Comparison of ENCODE assay signal across 18 cellular contexts in genomic region chr4:107800058-107800457, GRCh38. TPM values are rescaled to one million over a fixed set of nuclear protein-coding genes. Genes with fewer than 3 reads are reported as not detected.
A peak's percentile ranks its signal among the peaks of the same experiment; 100 is the strongest.
DNase-seq lines count a peak whose midpoint lies in the region; ATAC-seq, FAIRE-seq and TF ChIP-seq lines count a peak whose summit lies in the region.
"Had no signal": no experiment of that assay in that cellular context is flagged by ENCODE, and none has a peak within 500 bp of the region (broad histone marks: within the 10 kb centered on the region; RNA-seq: fewer than 3 reads in every experiment).

No MANE protein-coding gene starts in this region.

- ATAC-seq in left lobe of liver (peak; percentile 88), HG03439 (IDR thresholded peaks at IDR 0.05; ENCODE audit: unreplicated experiment) (no peak)

- WGBS in small intestine, 3 donors: 8 to 20% (median 14%) methylated on average over 5 of the region's 5 CpGs

- no peaks in the 10 kb centered on the region for H3K4me1 ChIP-seq in small intestine (ENCODE audit: control insufficient read depth in 2 of 2, insufficient read depth in 1 of 2, low read depth in 1 of 2, low read length in 1 of 2)
- H3K4me1 ChIP-seq: BLaER1 had no signal

- no peaks in the 10 kb centered on the region for H3K27me3 ChIP-seq in small intestine (ENCODE audit: control insufficient read depth in 2 of 2, insufficient read depth in 2 of 2, low read length in 2 of 2)
- H3K27me3 ChIP-seq: BLaER1, neutrophil had no signal

- DNase-seq in NOMO-1 treated with DMSO at 0.1 percent for 48 hours (lab: John Stamatoyannopoulos, UW; ENCODE audit: unreplicated experiment) (peak; percentile 46), coronary artery (ENCODE audit: low spot score) (no peak), left lobe of liver (ENCODE audit: low spot score) (no peak), small intestine (peak; percentile 75), SK-N-DZ (ENCODE audit: low spot score) (no peak), HTR-8/SVneo (ENCODE audit: insufficient read length, low spot score) (no peak)
- no peak for DNase-seq in activated CD4-positive, alpha-beta T cell treated with anti-CD3 and anti-CD28 coated beads for 48 hours
- DNase-seq: activated effector memory CD4-positive, alpha-beta T cell treated with Interleukin-2 at 50 U/mL for 16 hours; anterior cingulate cortex; DMS79 treated with DMSO at 0.1 percent for 48 hours; mesendoderm; NK-92 treated with Interleukin-12 subunit alpha and Interleukin-12 subunit beta, amount 100 ng/mL, for 24 hours; spleen; WERI-Rb-1 had no signal

- TF ChIP-seq CTCF in coronary artery (IDR thresholded peaks at IDR 0.05): no peak

- H3K27ac ChIP-seq in coronary artery (no peak overlapping the region), small intestine (ENCODE audit: low read depth in 1 of 2, low read length in 1 of 2) (peak overlapping the region; percentile 61 to 85)
- H3K27ac ChIP-seq: BLaER1, neutrophil, SJSA1, spleen, WERI-Rb-1 had no signal

- H3K4me3 ChIP-seq in coronary artery: peak overlapping the region; percentile 37
- peak overlapping the region in 1 of 2 donors; percentile 47 for H3K4me3 ChIP-seq in small intestine (ENCODE audit: low read depth in 1 of 2, low read length in 2 of 2)
- H3K4me3 ChIP-seq: BLaER1, SJSA1 had no signal

- no peak for FAIRE-seq in small intestine (lab: Jason Lieb, UNC)
- FAIRE-seq in HTR-8/SVneo (lab: Jason Lieb, UNC): no peak

- H3K36me3 ChIP-seq in small intestine (ENCODE audit: control insufficient read depth in 2 of 2, insufficient read depth in 2 of 2, low read length in 2 of 2): no peaks in the 10 kb centered on the region
- H3K36me3 ChIP-seq: BLaER1, neutrophil, SJSA1, spleen, WERI-Rb-1 had no signal

- H3K9me3 ChIP-seq in small intestine (ENCODE audit: control insufficient read depth, low read depth): no peaks in the 10 kb centered on the region
- H3K9me3 ChIP-seq: BLaER1, neutrophil, SJSA1, spleen had no signal

RNA-seq across cellular contexts. Expression of gene SGMS2, which starts 24.7 kb away (rescaled TPM):
- 15.6 TPM for total RNA-seq in left lobe of liver
- polyA plus RNA-seq in small intestine: 10 to 100 TPM in 1 of 3 donors, 1 to 10 TPM in 2; 8.1 to 24.9 (median 9.2) TPM
- polyA plus RNA-seq in SK-N-DZ (2014; cell fraction: cytosol; rRNA removed): not detected in 2 replicates
- polyA plus RNA-seq in SK-N-DZ (2014; cell fraction: nucleus; rRNA removed): not detected in 2 replicates

Comparison
In these comparisons a context has a peak if more than half of its experiments do, and no peak if none do; other contexts are left out.
1. DNase-seq: peak in NOMO-1 treated with DMSO at 0.1 percent for 48 hours (single experiment) and small intestine (single experiment); none in coronary artery (single experiment), left lobe of liver (single experiment), SK-N-DZ (single experiment), activated CD4-positive, alpha-beta T cell treated with anti-CD3 and anti-CD28 coated beads for 48 hours (single experiment) and HTR-8/SVneo (single experiment).
2. H3K27ac ChIP-seq: peak in small intestine (2 of 2); none in coronary artery (0 of 2).